ENCODE assay signal across 15 cellular contexts in the genomic region with DNA sequence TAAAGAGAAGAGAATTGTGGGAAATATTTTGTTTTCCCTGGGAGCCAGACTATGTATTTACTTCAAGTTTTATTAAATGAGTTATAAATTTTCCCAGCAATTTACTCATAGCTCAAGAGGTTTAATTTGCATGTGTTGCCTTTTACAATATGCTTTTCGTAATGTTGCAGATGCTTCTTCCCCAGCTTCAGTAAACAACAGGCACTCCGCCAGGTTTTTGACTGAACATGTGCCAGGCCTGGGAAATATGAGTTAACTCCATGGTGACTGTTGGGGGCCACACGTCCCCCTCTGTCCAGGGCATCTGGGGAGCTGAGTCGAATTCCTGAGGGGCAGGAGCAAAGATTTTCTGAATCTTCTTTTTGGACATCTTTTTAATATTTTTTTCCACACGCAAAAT.
"Had no signal": no experiment of that assay in that cellular context is flagged by ENCODE, and none has a peak within 500 bp of the region (broad histone marks: within the 10 kb centered on the region; RNA-seq: fewer than 3 reads in every experiment).

No MANE protein-coding gene starts in this region.

- DNase-seq: activated CD4-positive, alpha-beta T cell treated with anti-CD3 and anti-CD28 coated beads for 1 hour; activated CD4-positive, alpha-beta T cell treated with anti-CD3 and anti-CD28 coated beads, Interleukin-2, amount 50 U/mL, for 4 hours; activated gamma-delta T cell; colonic mucosa; endodermal cell; erythroblast; stimulated activated CD4-positive, alpha-beta T cell treated with anti-CD3 and anti-CD28 coated beads, Interleukin-12 subunit alpha, Interleukin-12 subunit beta, amount 100 ng/mL, for 4 hours; stimulated activated CD4-positive, alpha-beta T cell treated with anti-CD3 and anti-CD28 coated beads, Interleukin-1b, Interleukin-23, amount 100 ng/mL, for 48 hours; stimulated activated CD8-positive, alpha-beta memory T cell treated with anti-CD3 and anti-CD28 coated beads, Interleukin-4, amount 100 ng/mL, for 48 hours; stimulated activated naive CD4-positive, alpha-beta T cell; thyroid gland; WERI-Rb-1 had no signal

- H3K4me1 ChIP-seq: colonic mucosa, prostate gland had no signal

- H3K4me3 ChIP-seq: ascending aorta, colonic mucosa, prostate gland, right atrium auricular region, thyroid gland had no signal

- H3K9me3 ChIP-seq: ascending aorta, colonic mucosa, prostate gland, right atrium auricular region, thyroid gland had no signal

- H3K27ac ChIP-seq: ascending aorta, colonic mucosa, prostate gland, right atrium auricular region, thyroid gland, WERI-Rb-1 had no signal

- H3K36me3 ChIP-seq: ascending aorta, colonic mucosa, prostate gland, right atrium auricular region, thyroid gland, WERI-Rb-1 had no signal

- H3K27me3 ChIP-seq: ascending aorta, colonic mucosa, right atrium auricular region, thyroid gland had no signal
